ENCODE assay signal across 7 cellular contexts in the genomic region with DNA sequence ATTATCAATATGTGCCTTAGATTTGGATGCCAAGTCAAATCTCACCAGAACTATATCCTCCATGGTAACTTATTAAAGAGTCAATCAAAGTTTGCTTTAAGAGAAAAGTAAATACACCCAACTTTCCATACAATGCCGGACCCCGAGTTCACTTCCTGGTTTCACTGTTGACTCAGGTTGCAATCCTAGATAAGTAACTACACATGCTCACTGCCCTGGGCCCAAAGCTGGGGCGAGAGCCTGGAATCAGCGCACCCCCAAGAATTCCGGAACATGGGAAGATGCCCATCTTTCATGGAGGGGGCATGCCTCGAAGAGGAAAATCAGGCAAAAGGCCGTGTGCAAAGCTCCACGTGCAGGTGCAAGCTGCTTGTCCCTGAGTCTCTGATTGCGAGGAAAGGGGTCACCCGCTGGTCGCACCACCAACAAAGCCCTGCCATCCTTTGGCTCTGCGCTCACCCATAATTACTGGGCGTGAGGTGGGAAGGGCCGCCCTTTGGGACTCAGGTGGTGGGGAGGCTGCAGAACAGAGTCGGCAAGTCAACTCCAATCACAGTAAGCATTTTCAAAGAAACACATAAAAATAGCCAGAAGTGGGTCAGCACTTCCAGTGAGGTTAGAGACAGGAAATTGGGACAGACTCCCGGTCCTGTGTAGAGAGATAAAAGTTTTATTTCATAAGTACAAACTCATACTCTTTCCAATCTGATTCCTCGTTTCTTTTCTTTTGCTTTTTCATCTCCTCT.
DNase-seq lines count a peak whose midpoint lies in the region; ATAC-seq and TF ChIP-seq lines count a peak whose summit lies in the region.

No MANE protein-coding gene starts in this region.

- POLR2A ChIA-PET in T-cell (lab: Charles Lee) = no interaction called here
- POLR2A ChIA-PET in RWPE1 (lab: Yijun Ruan, JAX; ENCODE audit: low non-redundant PET) = no interaction called here

- no peak overlapping the region for H3K27ac ChIP-seq in RWPE1

- intact Hi-C loops in Right ventricle myocardium superior (cut with DNase I) = no loop called here

- H3K36me3 Mint-ChIP-seq in T-cell = peaks cover 3% of the 10 kb centered on the region

- CTCF ChIA-PET in T-cell (lab: Charles Lee) (no interaction called here), RWPE1 (lab: Yijun Ruan, JAX) (no interaction called here)

- no peak overlapping the region for H3K4me3 Mint-ChIP-seq in T-cell

- no peaks in the 10 kb centered on the region for H3K9me3 Mint-ChIP-seq in T-cell

- H3K27me3 Mint-ChIP-seq in T-cell = no peaks in the 10 kb centered on the region

- TF ChIP-seq CTCF in RWPE1 (conservative IDR thresholded peaks at IDR 0.05; ENCODE audit: low read depth) = no peak

- H3K27ac Mint-ChIP-seq in T-cell = peak overlapping the region; percentile 93 to 95

- peak; percentile 96 for DNase-seq in HT-29 (ENCODE audit: low spot score)
- DNase-seq in T-cell = no peak
- no peak for DNase-seq in Right ventricle myocardium superior
- peak; percentile 24 for DNase-seq in stimulated activated CD8-positive, alpha-beta memory T cell treated with anti-CD3 and anti-CD28 coated beads, Interleukin-4, amount 100 ng/mL, for 48 hours
- DNase-seq in RWPE1 (ENCODE audit: low spot score) = no peak
- no peak for DNase-seq in stimulated activated CD4-positive, alpha-beta T cell treated with anti-CD3 and anti-CD28 coated beads, Interleukin-1b, Interleukin-23, amount 100 ng/mL, for 48 hours

- peaks cover 71 to 74% (median 72%) of the 10 kb centered on the region in 3 donors for H3K4me1 Mint-ChIP-seq in T-cell

- ATAC-seq in T-cell (replicated peaks in 1 of 4) (no peak), Right ventricle myocardium superior (ENCODE audit: poor library complexity) (peak; percentile 28), GM19463 (IDR thresholded peaks at IDR 0.05; ENCODE audit: unreplicated experiment) (no peak)

Comparison
In these comparisons a context has a peak if more than half of its experiments do, and no peak if none do; other contexts are left out.
1. DNase-seq: peak in HT-29 (single experiment) and stimulated activated CD8-positive, alpha-beta memory T cell treated with anti-CD3 and anti-CD28 coated beads, Interleukin-4, amount 100 ng/mL, for 48 hours (single experiment); none in T-cell (0 of 34), Right ventricle myocardium superior (single experiment), RWPE1 (single experiment) and stimulated activated CD4-positive, alpha-beta T cell treated with anti-CD3 and anti-CD28 coated beads, Interleukin-1b, Interleukin-23, amount 100 ng/mL, for 48 hours (single experiment).